ENCODE assay signal across 14 cellular contexts in genomic region chr11:71406681-71407080, GRCh38.
"Had no signal": no experiment of that assay in that cellular context is flagged by ENCODE, and none has a peak within 500 bp of the region (broad histone marks: within the 10 kb centered on the region; RNA-seq: fewer than 3 reads in every experiment).

No MANE protein-coding gene starts in this region.

- DNase-seq: activated CD4-positive, alpha-beta T cell treated with anti-CD3 and anti-CD28 coated beads for 4 hours; activated CD8-positive, alpha-beta memory T cell treated with anti-CD3 and anti-CD28 coated beads, Interleukin-2, amount 50 U/mL, for 48 hours; activated CD8-positive, alpha-beta T cell treated with anti-CD3 and anti-CD28 coated beads, Interleukin-2, amount 10 ng/mL, durations not matched to agents 7 days and 5 days; activated naive CD8-positive, alpha-beta T cell treated with anti-CD3 and anti-CD28 coated beads, Interleukin-2, amount 50 U/mL, for 24 hours; left cardiac atrium; lower lobe of right lung; midbrain; ovary; stimulated activated CD4-positive, alpha-beta T cell treated with anti-CD3 and anti-CD28 coated beads, Interleukin-4, amount 100 ng/mL, for 1 hour; stimulated activated CD8-positive, alpha-beta memory T cell treated with anti-CD3 and anti-CD28 coated beads, Interleukin-4, amount 100 ng/mL, for 48 hours; stimulated activated naive CD8-positive, alpha-beta T cell treated with anti-CD3 and anti-CD28 coated beads, Interleukin-15, Interleukin-2, amounts not matched to agents 100 U/mL and 50 U/mL, for 24 hours had no signal

- H3K27ac ChIP-seq: esophagus muscularis mucosa, lower lobe of right lung, neural progenitor cell, ovary, upper lobe of left lung had no signal

- H3K4me3 ChIP-seq: esophagus muscularis mucosa, lower lobe of right lung, neural progenitor cell, ovary, upper lobe of left lung had no signal

- H3K27me3 ChIP-seq: neural progenitor cell, ovary, upper lobe of left lung had no signal

- H3K36me3 ChIP-seq: esophagus muscularis mucosa, lower lobe of right lung, neural progenitor cell, ovary, upper lobe of left lung had no signal

- ATAC-seq: activated CD8-positive, alpha-beta T cell treated with anti-CD3 and anti-CD28 coated beads, Interleukin-2, amount 10 ng/mL, durations not matched to agents 7 days and 5 days; activated naive CD8-positive, alpha-beta T cell treated with anti-CD3 and anti-CD28 coated beads, Interleukin-2, amount 50 U/mL, for 24 hours; left cardiac atrium; stimulated activated naive CD8-positive, alpha-beta T cell treated with anti-CD3 and anti-CD28 coated beads, Interleukin-15, Interleukin-2, amounts not matched to agents 100 U/mL and 50 U/mL, for 24 hours had no signal

- H3K9me3 ChIP-seq: esophagus muscularis mucosa, lower lobe of right lung, ovary, upper lobe of left lung had no signal
